8 cellular contexts compared by ENCODE assay signal in the genomic region with DNA sequence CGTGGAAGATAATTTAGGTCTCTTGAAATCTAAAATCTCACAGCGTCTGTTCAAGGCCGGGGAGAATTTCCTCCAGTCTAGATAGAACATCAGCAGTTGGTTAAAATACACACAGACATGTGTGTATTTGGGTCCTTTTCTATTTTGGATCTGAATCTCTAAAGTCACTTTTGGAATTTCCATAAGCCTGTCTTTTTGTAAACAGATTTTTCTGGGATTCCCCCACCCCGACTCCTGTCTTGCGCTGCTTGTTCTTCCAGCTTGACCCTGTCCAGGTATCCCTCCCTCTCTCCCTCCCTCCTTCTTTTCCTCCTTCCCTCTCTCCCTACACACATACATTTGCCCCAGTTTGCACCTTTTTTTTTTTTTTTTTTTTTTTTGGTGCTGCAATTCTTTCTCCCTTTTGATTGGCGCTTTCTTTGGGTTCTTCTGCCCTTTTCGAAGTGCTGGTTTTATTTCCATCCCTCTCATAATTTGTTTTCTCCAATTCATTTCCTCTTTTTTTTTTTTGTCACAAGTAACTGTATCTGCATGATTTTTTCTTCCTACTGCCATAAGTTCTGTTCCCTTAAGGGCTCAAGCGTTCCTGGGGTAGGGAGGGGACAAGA.
DNase-seq lines count a peak whose midpoint lies in the region; ATAC-seq and TF ChIP-seq lines count a peak whose summit lies in the region.

No MANE protein-coding gene starts in this region.

- H3K27me3 ChIP-seq in PC-9 (ENCODE audit: insufficient read depth, low read depth): no peaks in the 10 kb centered on the region
- no peaks in the 10 kb centered on the region for H3K27me3 ChIP-seq in esophagus (ENCODE audit: control insufficient read depth in 1 of 2, insufficient read depth in 2 of 2, low read length in 2 of 2)
- H3K27me3 ChIP-seq in parathyroid adenoma (ENCODE audit: control insufficient read depth, insufficient read depth, low read length): no peaks in the 10 kb centered on the region

- intact Hi-C loops in PC-9 (cut with micrococcal nuclease; ENCODE audit: unreplicated experiment): loop anchor here (1.0 to 10.0 kb wide), 5 partner anchors 11 to 244 kb away; partner anchors contain the start of gene AFTPH

- H3K9ac ChIP-seq in parathyroid adenoma: peak overlapping the region; percentile 20

- H3F3A ChIP-seq in PC-9 (ENCODE audit: insufficient read depth, low read depth): peaks cover 14% of the 10 kb centered on the region

- WGBS in esophagus, 2 donors: 22 to 29% methylated on average over 8 of the region's 8 CpGs

- CTCF ChIA-PET in PC-9 (lab: Charles Lee): interaction anchor here (1.7 kb wide), 1 partner anchor 17 kb away, joined by 11 read pairs; no protein-coding TSS in a partner anchor

- H3K4me2 ChIP-seq in PC-9 (peak overlapping the region; percentile 90), parathyroid adenoma (ENCODE audit: low read length) (peak overlapping the region; percentile 92)

- no peaks in the 10 kb centered on the region for H3K9me2 ChIP-seq in PC-9 (ENCODE audit: insufficient read depth)

- H3K4me3 ChIP-seq in PC-9: peak overlapping the region; percentile 66
- peak overlapping the region; percentile 68 to 93 for H3K4me3 ChIP-seq in esophagus (ENCODE audit: low read depth in 1 of 2, low read length in 2 of 2)
- H3K4me3 ChIP-seq in parathyroid adenoma (ENCODE audit: low read depth, low read length): peak overlapping the region; percentile 81

- BruUV-seq in PC-9 (replicated peaks; lab: Mats Ljungman, UMichigan): TSS peak; percentile 85

- H3K36me3 ChIP-seq in PC-9 (ENCODE audit: low read depth) (no peaks in the 10 kb centered on the region), esophagus (ENCODE audit: control insufficient read depth in 2 of 2, insufficient read depth in 2 of 2, low read length in 1 of 2) (no peaks in the 10 kb centered on the region), parathyroid adenoma (ENCODE audit: control insufficient read depth, insufficient read depth, low read length) (no peaks in the 10 kb centered on the region)

- peak overlapping the region; percentile 84 for H3K27ac ChIP-seq in PC-9
- peak overlapping the region; percentile 98 for H3K27ac ChIP-seq in esophagus (ENCODE audit: low read depth in 2 of 2, low read length in 1 of 2)
- H3K27ac ChIP-seq in parathyroid adenoma: peak overlapping the region; percentile 82

- H4K20me1 ChIP-seq in PC-9 (ENCODE audit: insufficient read depth): no peaks in the 10 kb centered on the region

- peak overlapping the region; percentile 85 for H2AFZ ChIP-seq in PC-9
- peak overlapping the region; percentile 92 for H2AFZ ChIP-seq in parathyroid adenoma

- TF ChIP-seq CTCF in PC-9 (conservative IDR thresholded peaks at IDR 0.05) (no peak), parathyroid adenoma (IDR thresholded peaks at IDR 0.05) (no peak)

- POLR2A ChIA-PET in PC-9 (lab: Charles Lee; ENCODE audit: unreplicated experiment): interaction anchor here (0.6 to 1.2 kb wide), 4 partner anchors 16 to 115 kb away, joined by 4 to 8 read pairs (median 6); partner anchors contain the start of gene SERTAD2

- ATAC-seq in GM21515 (IDR thresholded peaks at IDR 0.05; ENCODE audit: unreplicated experiment) (peak; percentile 8), left lobe of liver (no peak)

- H3K79me2 ChIP-seq in PC-9 (ENCODE audit: low read depth): no peaks in the 10 kb centered on the region
- H3K79me2 ChIP-seq in parathyroid adenoma: no peaks in the 10 kb centered on the region

- DNase-seq in PC-9: no peak
- DNase-seq in NCI-H1930 (lab: John Stamatoyannopoulos, UW): no peak
- no peak for DNase-seq in NCI-H524 treated with DMSO at 0.1 percent for 48 hours (lab: John Stamatoyannopoulos, UW)
- DNase-seq in D341Med (ENCODE audit: low spot score): no peak
- no peak for DNase-seq in left lobe of liver (ENCODE audit: low spot score)

- peaks cover 45% of the 10 kb centered on the region for H3K4me1 ChIP-seq in PC-9 (replicated peaks; ENCODE audit: insufficient read depth)
- H3K4me1 ChIP-seq in esophagus (ENCODE audit: control insufficient read depth in 2 of 2, insufficient read depth in 2 of 2, low read length in 1 of 2): peaks cover 0 to 5% of the 10 kb centered on the region in 2 donors
- no peaks in the 10 kb centered on the region for H3K4me1 ChIP-seq in parathyroid adenoma

- H3K9me3 ChIP-seq in PC-9 (ENCODE audit: insufficient read depth, low read depth) (no peaks in the 10 kb centered on the region), esophagus (ENCODE audit: control insufficient read depth in 2 of 2, insufficient read depth in 1 of 2, low read depth in 1 of 2, low read length in 1 of 2) (no peaks in the 10 kb centered on the region), parathyroid adenoma (ENCODE audit: control insufficient read depth, low read length) (no peaks in the 10 kb centered on the region)
